In the genomic region with DNA sequence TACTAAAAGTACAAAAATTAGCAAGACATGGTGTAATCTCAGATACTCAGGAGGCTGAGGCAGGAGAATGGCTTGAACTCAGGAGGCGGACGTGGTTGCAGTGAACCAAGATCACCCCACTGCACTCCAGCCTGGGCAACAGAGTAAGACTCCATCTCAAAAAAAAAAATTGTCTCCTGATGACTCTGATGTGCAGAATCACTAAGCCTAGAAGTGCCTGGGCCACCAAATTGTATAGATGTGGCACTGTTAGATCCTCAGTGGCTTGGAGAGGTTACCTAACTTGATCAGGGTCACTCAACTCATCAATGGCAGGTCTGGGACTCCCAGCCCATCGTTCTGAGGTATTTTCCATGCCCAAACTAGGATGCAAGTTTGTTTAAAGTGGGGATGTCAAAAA, we compare ENCODE assay signal across 24 cellular contexts.
"Had no signal": no experiment of that assay in that cellular context is flagged by ENCODE, and none has a peak within 500 bp of the region (broad histone marks: within the 10 kb centered on the region; RNA-seq: fewer than 3 reads in every experiment).

No MANE protein-coding gene starts in this region.

- H3K4me2 ChIP-seq: neural progenitor cell had no signal

- FAIRE-seq: small intestine had no signal

- H3K36me3 ChIP-seq: neural progenitor cell, ovary, right lobe of liver, sigmoid colon, thoracic aorta, thyroid gland, upper lobe of left lung, uterus had no signal

- H3K9me3 ChIP-seq: ovary, psoas muscle, right lobe of liver, sigmoid colon, stomach, thoracic aorta, thyroid gland, tibial nerve, upper lobe of left lung, uterus had no signal

- H3K4me1 ChIP-seq: parathyroid adenoma, thyroid gland, uterus had no signal

- H3K79me2 ChIP-seq: parathyroid adenoma had no signal

- H3K9ac ChIP-seq: neural progenitor cell, parathyroid adenoma had no signal

- H3K27ac ChIP-seq: neural progenitor cell, ovary, parathyroid adenoma, psoas muscle, right lobe of liver, sigmoid colon, stomach, thoracic aorta, thyroid gland, upper lobe of left lung, uterus had no signal

- ATAC-seq: natural killer cell; psoas muscle; right cardiac atrium; right lobe of liver; stimulated activated effector memory CD8-positive, alpha-beta T cell treated with anti-CD3 and anti-CD28 coated beads, Interleukin-12 subunit alpha, Interleukin-12 subunit beta, amount 100 ng/mL, for 72 hours; stimulated activated naive B cell treated with anti-CD40 and anti-IgM and Interleukin-4, amounts not matched to agents 10 μg/mL and 1 μg/mL and 100 μg/mL, for 72 hours had no signal

- H3K27me3 ChIP-seq: ovary, right lobe of liver, sigmoid colon, stomach, thyroid gland, tibial nerve, upper lobe of left lung, uterus had no signal

- H2AFZ ChIP-seq: neural progenitor cell, parathyroid adenoma had no signal

- DNase-seq: natural killer cell; occipital lobe; psoas muscle; right cardiac atrium; right lobe of liver; sigmoid colon; small intestine; stimulated activated CD4-positive, alpha-beta T cell treated with anti-CD3 and anti-CD28 coated beads, Interleukin-15, amount 100 ng/mL, for 24 hours; stimulated activated CD4-positive, alpha-beta T cell treated with anti-CD3 and anti-CD28 coated beads, Interleukin-2, amount 100 ng/mL, for 24 hours; stimulated activated CD4-positive, alpha-beta T cell treated with anti-CD3 and anti-CD28 coated beads, Interleukin-2, amount 100 ng/mL, for 48 hours; stimulated activated CD4-positive, alpha-beta T cell treated with anti-CD3 and anti-CD28 coated beads, Interleukin-4, amount 100 ng/mL, for 24 hours; stimulated activated naive B cell treated with anti-CD40 and anti-IgM and Interleukin-4, amounts not matched to agents 10 μg/mL and 1 μg/mL and 100 μg/mL, for 72 hours; stimulated activated naive CD4-positive, alpha-beta T cell treated with Interleukin-2 at 50 U/mL for 16 hours; stomach; thyroid gland; trophoblast cell; upper lobe of left lung; uterus had no signal

- H3K4me3 ChIP-seq: neural progenitor cell, ovary, psoas muscle, right lobe of liver, sigmoid colon, stomach, thoracic aorta, thyroid gland, tibial nerve, upper lobe of left lung, uterus had no signal
